12 cellular contexts compared by ENCODE assay signal in genomic region chr6:52522655-52523054, GRCh38. TPM values are rescaled to one million over a fixed set of nuclear protein-coding genes. Genes with fewer than 3 reads are reported as not detected.
A peak's percentile ranks its signal among the peaks of the same experiment; 100 is the strongest.
DNase-seq lines count a peak whose midpoint lies in the region; ATAC-seq, FAIRE-seq and TF ChIP-seq lines count a peak whose summit lies in the region.
"Had no signal": no experiment of that assay in that cellular context is flagged by ENCODE, and none has a peak within 500 bp of the region (broad histone marks: within the 10 kb centered on the region; RNA-seq: fewer than 3 reads in every experiment).

No MANE protein-coding gene starts in this region.

- peaks cover 30% of the 10 kb centered on the region for H3K4me1 ChIP-seq in PC-3 (ENCODE audit: insufficient read depth, low read length)

- POLR2A ChIA-PET in PC-3 (lab: Charles Lee; ENCODE audit: unreplicated experiment) = no interaction called here

- H3K4me1 Mint-ChIP-seq in nephron progenitor cell = peaks cover 24% of the 10 kb centered on the region

- H3K9me3 ChIP-seq in PC-3 (ENCODE audit: low read length) = no peaks in the 10 kb centered on the region
- H3K9me3 ChIP-seq: neutrophil had no signal

- H4K20me1 ChIP-seq in PC-3 (ENCODE audit: low read length) = no peaks in the 10 kb centered on the region

- H3K4me2 ChIP-seq in PC-3 (ENCODE audit: low read length) = peak overlapping the region; percentile 31; the same call in 1 of the 2 replicates

- FAIRE-seq in HTR-8/SVneo (lab: Jason Lieb, UNC) = no peak

- H3K27ac ChIP-seq in PC-3 (ENCODE audit: low read length) = no peak overlapping the region
- H3K27ac ChIP-seq: neutrophil had no signal

- H3K36me3 Mint-ChIP-seq in nephron progenitor cell (ENCODE audit: low read depth) = peaks cover 31% of the 10 kb centered on the region

- ATAC-seq in PC-3 (peak; percentile 43), HG03571 (IDR thresholded peaks at IDR 0.05; ENCODE audit: unreplicated experiment) (no peak)

- DNase-seq in A172 (ENCODE audit: low spot score) (peak; percentile 77), PC-3 (no peak), fibroblast of mammary gland (ENCODE audit: low read depth) (peak; percentile 72), nephron progenitor cell (no peak), HTR-8/SVneo (ENCODE audit: insufficient read length, low spot score) (no peak), SIG-M5 (lab: John Stamatoyannopoulos, UW) (no peak), GOT3 (lab: John Stamatoyannopoulos, UW) (no peak)
- DNase-seq: ACHN; activated CD4-positive, alpha-beta T cell treated with anti-CD3 and anti-CD28 coated beads, Interleukin-2, amount 50 U/mL, for 1 hour; activated naive CD4-positive, alpha-beta T cell had no signal

- no peak for TF ChIP-seq CTCF in PC-3 (conservative IDR thresholded peaks at IDR 0.05; ENCODE audit: low read depth, low read length)
- TF ChIP-seq CTCF in fibroblast of mammary gland (conservative IDR thresholded peaks at IDR 0.05; ENCODE audit: control insufficient read depth, insufficient read depth, low read depth, low read length) = no peak
- TF ChIP-seq CTCF in nephron progenitor cell (IDR thresholded peaks at IDR 0.05) = no peak

- H3K79me2 ChIP-seq in PC-3 (ENCODE audit: low read length) = 0 out of 2 replicates have a peak, but pooled peaks cover 10% of the 10 kb centered on the region

- CTCF ChIA-PET in PC-3 (lab: Charles Lee) = interaction anchor here (0.6 kb wide), 1 partner anchor 115 kb away, joined by 12 read pairs; no protein-coding TSS in a partner anchor

- H3K9me3 Mint-ChIP-seq in nephron progenitor cell = no peaks in the 10 kb centered on the region

- H3K4me3 ChIP-seq in PC-3 (ENCODE audit: low read length) (no peak overlapping the region), fibroblast of mammary gland (ENCODE audit: control insufficient read depth, low read depth, low read length) (no peak overlapping the region)

- no peak overlapping the region for H2AFZ ChIP-seq in PC-3 (ENCODE audit: low read length)

- H3K27me3 Mint-ChIP-seq in nephron progenitor cell (ENCODE audit: low read depth, poor library complexity) = peaks cover 2% of the 10 kb centered on the region

- peak overlapping the region; percentile 65 for H3K27ac Mint-ChIP-seq in nephron progenitor cell

- H3K9ac ChIP-seq in PC-3 (ENCODE audit: low read length) = no peak overlapping the region

- H3K27me3 ChIP-seq in PC-3 (ENCODE audit: low read length) = no peaks in the 10 kb centered on the region
- H3K27me3 ChIP-seq: neutrophil had no signal

- no peaks in the 10 kb centered on the region for H3K36me3 ChIP-seq in PC-3 (ENCODE audit: low read depth, low read length)

- intact Hi-C loops in PC-3 (cut with micrococcal nuclease) = no loop called here

- no peaks in the 10 kb centered on the region for H3K9me2 ChIP-seq in PC-3 (replicated peaks; ENCODE audit: low read length)

- no TSS peak for BruUV-seq in PC-3 (replicated peaks; lab: Mats Ljungman, UMichigan)

- H3K4me3 Mint-ChIP-seq in nephron progenitor cell = no peak overlapping the region

- H3F3A ChIP-seq in PC-3 (ENCODE audit: low read length, unreplicated experiment) = no peaks in the 10 kb centered on the region

RNA-seq across cellular contexts. Expression of gene TRAM2, which starts 54.2 kb away (rescaled TPM):
- total RNA-seq in A172 (2014; rRNA removed; shearing (Covaris generic)) = 91.1 and 104 TPM in 2 replicates
- 17.7 and 19.6 TPM in 2 replicates for total RNA-seq in PC-3 (2014; rRNA removed)

Comparison
In these comparisons a context has a peak if more than half of its experiments do, and no peak if none do; other contexts are left out.
1. DNase-seq: peak in A172 (single experiment) and fibroblast of mammary gland (single experiment); none in PC-3 (single experiment), nephron progenitor cell (single experiment), HTR-8/SVneo (single experiment), SIG-M5 (single experiment) and GOT3 (single experiment).